8 cellular contexts compared by ENCODE assay signal in the genomic region with DNA sequence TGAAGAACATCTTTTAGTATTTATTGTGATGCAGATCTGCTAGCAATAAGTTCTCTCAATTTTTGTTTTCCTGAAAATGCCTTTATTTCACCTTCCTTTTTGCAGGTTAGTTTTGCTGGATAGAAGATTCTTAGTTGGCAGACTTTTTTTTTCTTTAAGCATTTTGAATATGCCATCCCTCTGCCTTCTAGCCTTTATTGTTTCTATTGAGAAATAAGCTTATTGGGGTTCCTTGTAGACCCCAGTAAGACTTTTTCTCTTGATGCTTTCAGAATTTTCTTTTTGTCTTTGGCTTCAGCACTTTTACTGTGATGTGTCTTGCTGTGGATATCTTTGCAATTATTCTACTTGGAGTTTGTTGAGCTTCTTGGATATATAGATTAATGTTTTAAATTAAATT.
"Had no signal": no experiment of that assay in that cellular context is flagged by ENCODE, and none has a peak within 500 bp of the region (broad histone marks: within the 10 kb centered on the region; RNA-seq: fewer than 3 reads in every experiment).

No MANE protein-coding gene starts in this region.

- H3K4me3 ChIP-seq: GM12878 had no signal

- DNase-seq: GDM1, GF-D8 had no signal

- ATAC-seq: GM12878 had no signal

- FAIRE-seq: G401.6, GM12878, GM12891, GM12892, GM18507, GM19239 had no signal
